In genomic region chr22:20463324-20464095, GRCh38 we compare ENCODE assay signal across 8 cellular contexts. TPM values are rescaled to one million over a fixed set of nuclear protein-coding genes. Genes with fewer than 3 reads are reported as not detected.
DNase-seq lines count a peak whose midpoint lies in the region; TF ChIP-seq lines count a peak whose summit lies in the region.

No MANE protein-coding gene starts in this region.

- H3K27me3 ChIP-seq in esophagus (ENCODE audit: control insufficient read depth in 1 of 2, insufficient read depth in 2 of 2, low read length in 2 of 2) (no peaks in the 10 kb centered on the region), transverse colon (no peaks in the 10 kb centered on the region)

- intact Hi-C loops in transverse colon (cut with DNase I; ENCODE audit: low total_unique reads) (no loop called here), lower leg skin (cut with DNase I; ENCODE audit: low total_unique reads) (no loop called here)

- TF ChIP-seq POLR2A in transverse colon (IDR thresholded peaks at IDR 0.05): no peak
- no peak for TF ChIP-seq POLR2A in lower leg skin (IDR thresholded peaks at IDR 0.05)

- H3K9me3 Mint-ChIP-seq in T-helper 1 cell treated with Interleukin-12 subunit alpha and Interleukin-12 subunit beta and Interleukin-4 antibody, amounts not matched to agents 30 μg/mL and 1 μg/mL, for 36 hours: no peaks in the 10 kb centered on the region

- H3K27ac Mint-ChIP-seq in T-helper 1 cell treated with Interleukin-12 subunit alpha and Interleukin-12 subunit beta and Interleukin-4 antibody, amounts not matched to agents 30 μg/mL and 1 μg/mL, for 36 hours: peak overlapping the region; percentile 97

- H3K27me3 Mint-ChIP-seq in T-helper 1 cell treated with Interleukin-12 subunit alpha and Interleukin-12 subunit beta and Interleukin-4 antibody, amounts not matched to agents 30 μg/mL and 1 μg/mL, for 36 hours (ENCODE audit: low read depth): no peaks in the 10 kb centered on the region

- TF ChIP-seq CTCF in transverse colon (IDR thresholded peaks at IDR 0.05): no peak
- no peak for TF ChIP-seq CTCF in lower leg skin (IDR thresholded peaks at IDR 0.05)

- H3K4me3 Mint-ChIP-seq in T-helper 1 cell treated with Interleukin-12 subunit alpha and Interleukin-12 subunit beta and Interleukin-4 antibody, amounts not matched to agents 30 μg/mL and 1 μg/mL, for 36 hours: peak overlapping the region; percentile 55

- no peak for TF ChIP-seq EP300 in transverse colon (IDR thresholded peaks at IDR 0.05; ENCODE audit: low read depth)

- H3K27ac ChIP-seq in esophagus (ENCODE audit: low read depth in 2 of 2, low read length in 1 of 2): peak overlapping the region; percentile 70 to 77
- H3K27ac ChIP-seq in transverse colon: peak overlapping the region in 3 of 4 donors; percentile 29 to 62 (median 39)

- peaks cover 37% of the 10 kb centered on the region for H3K4me1 Mint-ChIP-seq in T-helper 1 cell treated with Interleukin-12 subunit alpha and Interleukin-12 subunit beta and Interleukin-4 antibody, amounts not matched to agents 30 μg/mL and 1 μg/mL, for 36 hours (ENCODE audit: low read depth)

- peaks cover 24% of the 10 kb centered on the region for H3K36me3 Mint-ChIP-seq in T-helper 1 cell treated with Interleukin-12 subunit alpha and Interleukin-12 subunit beta and Interleukin-4 antibody, amounts not matched to agents 30 μg/mL and 1 μg/mL, for 36 hours (ENCODE audit: low read depth)

- peak; percentile 55 for DNase-seq in activated gamma-delta T cell treated with Interleukin-2 at 50 U/mL for 16 hours
- no peak for DNase-seq in activated gamma-delta T cell (lab: John Stamatoyannopoulos, UW)
- no peak for DNase-seq in transverse colon
- DNase-seq in islet precursor cell: no peak
- no peak for DNase-seq in AG08396 (ENCODE audit: low spot score)
- DNase-seq in lower leg skin (ENCODE audit: low spot score in 2 of 2): no peak

- H3K4me1 ChIP-seq in esophagus (ENCODE audit: control insufficient read depth in 2 of 2, insufficient read depth in 2 of 2, low read length in 1 of 2) (peaks cover 3 to 9% of the 10 kb centered on the region in 2 donors), transverse colon (peaks cover 0 to 8% (median 2%) of the 10 kb centered on the region in 4 donors)

- no peak overlapping the region for H3K4me3 ChIP-seq in esophagus (ENCODE audit: low read depth in 1 of 2, low read length in 2 of 2)
- H3K4me3 ChIP-seq in transverse colon: no peak overlapping the region
- H3K4me3 ChIP-seq in lower leg skin (ENCODE audit: low read depth, poor library complexity, severe bottlenecking): no peak overlapping the region

- 48 to 59% methylated on average over 2 of the region's 2 CpGs for WGBS in esophagus, 2 donors
- WGBS in transverse colon (ENCODE audit: low coverage in 1 of 2), 2 donors: 64% methylated on average over 2 of the region's 2 CpGs; no CpG with 5 or more reads in 1 of the 2 donors
- WGBS in lower leg skin, 2 donors: 45 to 57% methylated on average over 2 of the region's 2 CpGs

- H3K36me3 ChIP-seq in esophagus (ENCODE audit: control insufficient read depth in 2 of 2, insufficient read depth in 2 of 2, low read length in 1 of 2) (peaks cover 2 to 6% of the 10 kb centered on the region in 2 donors), transverse colon (no peaks in the 10 kb centered on the region)

- in situ Hi-C loops in transverse colon (cut with MboI; ENCODE audit: low pct_ligation_motif_present in 1 of 4, low pct_unique_long_range_greater_than_20kb in 1 of 4, low sequenced_read_pairs in 3 of 4): no loop called here

- H3K9me3 ChIP-seq in esophagus (ENCODE audit: control insufficient read depth in 2 of 2, insufficient read depth in 1 of 2, low read depth in 1 of 2, low read length in 1 of 2): no peaks in the 10 kb centered on the region
- H3K9me3 ChIP-seq in transverse colon: no peaks in the 10 kb centered on the region

RNA-seq across cellular contexts. Expression of gene SCARF2, which starts 25.9 kb away (rescaled TPM):
- 1 to 10 TPM in 1 of 2 donors, under 1 TPM in 1; 0.57 to 1.0 TPM for polyA plus RNA-seq in esophagus
- total RNA-seq in transverse colon (10 to 100 TPM in 1 of 4 donors, 1 to 10 TPM in 3; 3.4 to 15.9 (median 8.7) TPM), lower leg skin (1 to 10 TPM; 6.1 to 9.6 (median 8.4) TPM)

RNA-seq across cellular contexts. Expression of gene KLHL22, which starts 32.1 kb away (rescaled TPM):
- polyA plus RNA-seq in esophagus: 1 to 10 TPM; 5.7 to 6.3 TPM
- total RNA-seq in transverse colon (10 to 100 TPM; 12.7 to 75.9 (median 16.9) TPM), lower leg skin (10 to 100 TPM; 14.0 to 23.8 (median 20.2) TPM)

RNA-seq across cellular contexts. Expression of gene MED15, which starts 43.9 kb away (rescaled TPM):
- polyA plus RNA-seq in esophagus: 10 to 100 TPM; 31.0 to 55.9 TPM
- total RNA-seq in transverse colon (100 to 1,000 TPM in 2 of 4 donors, 10 to 100 TPM in 2; 70.3 to 211 (median 116) TPM), lower leg skin (10 to 100 TPM; 40.3 to 69.6 (median 49.2) TPM)
